9 cellular contexts compared by ENCODE assay signal in the genomic region with DNA sequence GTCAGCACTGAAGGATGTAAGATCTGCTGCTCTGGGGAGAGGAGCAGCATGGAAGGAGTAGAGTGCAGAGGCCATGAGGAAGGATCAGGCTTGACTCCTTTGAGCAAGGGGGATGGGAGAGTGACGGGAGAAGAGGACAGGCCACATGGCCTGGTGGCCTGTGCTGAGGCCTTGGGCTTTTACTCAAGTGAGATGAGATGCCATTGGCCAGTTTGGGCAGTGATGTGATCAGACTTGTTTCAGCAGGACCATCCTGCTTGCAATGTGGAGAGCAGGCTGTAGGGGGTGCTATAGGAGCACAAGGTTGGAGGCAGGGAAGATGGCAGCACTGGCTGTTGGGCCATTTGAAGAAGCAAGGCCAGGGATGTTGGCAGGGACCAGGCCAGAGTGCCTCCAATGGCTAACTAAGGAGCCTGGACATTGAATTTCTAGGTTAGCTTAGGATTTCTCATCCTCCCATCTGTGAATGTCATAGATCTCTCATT. TPM values are rescaled to one million over a fixed set of nuclear protein-coding genes. Genes with fewer than 3 reads are reported as not detected.
DNase-seq lines count a peak whose midpoint lies in the region; ATAC-seq, FAIRE-seq and TF ChIP-seq lines count a peak whose summit lies in the region.
"Had no signal": no experiment of that assay in that cellular context is flagged by ENCODE, and none has a peak within 500 bp of the region (broad histone marks: within the 10 kb centered on the region; RNA-seq: fewer than 3 reads in every experiment).

No MANE protein-coding gene starts in this region.

- H3K79me2 ChIP-seq in HepG2 (ENCODE audit: insufficient read depth, low read length) = no peaks in the 10 kb centered on the region

- no peak overlapping the region for H3K18ac ChIP-seq in mesenchymal stem cell (ENCODE audit: low read depth in 1 of 2, low read length in 2 of 2)

- TF ChIP-seq EP300 in HepG2 (IDR thresholded peaks at IDR 0.05; ENCODE audit: low read depth in 2 of 2, low read length in 2 of 2) (no peak), HepG2 (CRISPR knock-in tag; IDR thresholded peaks at IDR 0.05; ENCODE audit: borderline replicate concordance) (no peak)

- no peak overlapping the region for H3K27ac Mint-ChIP-seq in activated naive CD8-positive, alpha-beta T cell treated with anti-CD3 and anti-CD28 coated beads, Interleukin-2, amount 50 U/mL, for 24 hours
- H3K27ac Mint-ChIP-seq: dendritic cell treated with granulocyte-macrophage colony-stimulating factor and Interleukin-4, amounts not matched to agents 40 ng/mL and 50 ng/mL, for 4 days had no signal

- DNase-seq in HepG2 (ENCODE audit: low spot score) (peak; percentile 28), right lobe of liver (no peak), RKO (ENCODE audit: low spot score) (peak; percentile 15), mesenchymal stem cell (peak; percentile 9), tibial artery (no peak)
- peak; percentile 70 for DNase-seq in activated naive CD8-positive, alpha-beta T cell treated with anti-CD3 and anti-CD28 coated beads, Interleukin-2, amount 50 U/mL, for 24 hours

- no peak overlapping the region for H3K4ac ChIP-seq in mesenchymal stem cell (ENCODE audit: low read depth in 1 of 2, low read length in 2 of 2)

- H3K4me3 ChIP-seq in HepG2 (replicated peaks in 1 of 3; ENCODE audit: insufficient read depth in 1 of 3, low read depth in 2 of 3, low read length in 3 of 3) (no peak overlapping the region), right lobe of liver (no peak overlapping the region), mesenchymal stem cell (ENCODE audit: insufficient read depth in 1 of 2, low read depth in 1 of 2, low read length in 2 of 2) (no peak overlapping the region), tibial artery (no peak overlapping the region)

- no TSS peak for BruUV-seq in HepG2 (replicated peaks; lab: Mats Ljungman, UMichigan)

- no peak overlapping the region for H4K91ac ChIP-seq in mesenchymal stem cell (ENCODE audit: low read length)

- H3K23ac ChIP-seq in mesenchymal stem cell (ENCODE audit: low read length in 2 of 2) = no peak overlapping the region

- TF ChIP-seq POLR2A in HepG2 (IDR thresholded peaks at IDR 0.05; ENCODE audit: insufficient read depth in 1 of 2, low read depth in 2 of 2, low read length in 2 of 2) (no peak), right lobe of liver (IDR thresholded peaks at IDR 0.05) (no peak)

- ATAC-seq in HepG2 (peak; percentile 50; the same call in 2 of the 3 replicates), right lobe of liver (no peak), HG03439 (IDR thresholded peaks at IDR 0.05; ENCODE audit: unreplicated experiment) (no peak), HG02981 (IDR thresholded peaks at IDR 0.05; ENCODE audit: unreplicated experiment) (no peak)
- no peak for ATAC-seq in activated naive CD8-positive, alpha-beta T cell treated with anti-CD3 and anti-CD28 coated beads, Interleukin-2, amount 50 U/mL, for 24 hours

- H3K4me1 ChIP-seq in HepG2 (ENCODE audit: insufficient read depth, low read length) (no peaks in the 10 kb centered on the region), right lobe of liver (no peaks in the 10 kb centered on the region), mesenchymal stem cell (ENCODE audit: control insufficient read depth, insufficient read depth, low read depth, low read length) (no peaks in the 10 kb centered on the region), tibial artery (no peaks in the 10 kb centered on the region)

- TF ChIP-seq RAD21 in HepG2 (CRISPR knock-in tag; IDR thresholded peaks at IDR 0.05) = 0 out of 2 replicates have a peak, but pooled peaks have one; percentile 21

- no peak overlapping the region for H2AK5ac ChIP-seq in mesenchymal stem cell (ENCODE audit: low read length, severe bottlenecking)

- H4K8ac ChIP-seq in mesenchymal stem cell (ENCODE audit: low read length) = peak overlapping the region; percentile 38

- H3K27me3 Mint-ChIP-seq in activated naive CD8-positive, alpha-beta T cell treated with anti-CD3 and anti-CD28 coated beads, Interleukin-2, amount 50 U/mL, for 24 hours = no peaks in the 10 kb centered on the region
- H3K27me3 Mint-ChIP-seq: dendritic cell treated with granulocyte-macrophage colony-stimulating factor and Interleukin-4, amounts not matched to agents 40 ng/mL and 50 ng/mL, for 4 days had no signal

- intact Hi-C loops in HepG2 (cut with micrococcal nuclease; ENCODE audit: unreplicated experiment) (no loop called here), right lobe of liver (cut with DNase I) (no loop called here), tibial artery (cut with DNase I; ENCODE audit: low total_unique reads) (no loop called here)

- POLR2A ChIA-PET in HepG2 (lab: Yijun Ruan, JAX) = no interaction called here

- no peaks in the 10 kb centered on the region for H3K79me1 ChIP-seq in mesenchymal stem cell (replicated peaks; ENCODE audit: low read length, poor library complexity, severe bottlenecking)

- H4K20me1 ChIP-seq in HepG2 (ENCODE audit: insufficient read depth, low read length) = no peaks in the 10 kb centered on the region

- CTCF ChIA-PET in HepG2 (lab: Yijun Ruan, JAX; ENCODE audit: low intra/inter-chr PET ratio, low total read pairs) = no interaction called here

- peaks cover 2 to 15% of the 10 kb centered on the region in 2 experiments; a peak in 3 of 5 replicates for H3K36me3 ChIP-seq in HepG2 (replicated peaks in 1 of 2; ENCODE audit: control insufficient read depth in 1 of 2, insufficient read depth in 2 of 2, low read length in 2 of 2)
- peaks cover 0 to 8% (median 4%) of the 10 kb centered on the region in 4 donors for H3K36me3 ChIP-seq in right lobe of liver
- peaks cover 12 to 36% of the 10 kb centered on the region in 2 experiments for H3K36me3 ChIP-seq in mesenchymal stem cell (ENCODE audit: control insufficient read depth in 1 of 2, insufficient read depth in 2 of 2, low read depth in 1 of 2, low read length in 2 of 2)
- peaks cover 6 to 17% (median 15%) of the 10 kb centered on the region in 3 donors for H3K36me3 ChIP-seq in tibial artery

- no peak overlapping the region for H3K27ac ChIP-seq in HepG2 (ENCODE audit: extremely low read length, insufficient read depth, low read length)
- H3K27ac ChIP-seq in right lobe of liver = no peak overlapping the region
- H3K27ac ChIP-seq in mesenchymal stem cell (ENCODE audit: low read length, poor library complexity, severe bottlenecking) = no peak overlapping the region
- H3K27ac ChIP-seq in tibial artery = no peak overlapping the region

- in situ Hi-C loops in HepG2 (cut with HindIII; ENCODE audit: extremely low pct_ligation_motif_present, low pct_unique_long_range_greater_than_20kb) = loop anchor here (10.0 kb wide), 1 partner anchor 169 kb away; no protein-coding TSS in a partner anchor

- TF ChIP-seq CTCF in HepG2 (CRISPR knock-in tag; IDR thresholded peaks at IDR 0.05) = peak; percentile 61
- TF ChIP-seq CTCF in right lobe of liver (IDR thresholded peaks at IDR 0.05) = peak in 1 of 4 donors; percentile 27
- TF ChIP-seq CTCF in tibial artery (IDR thresholded peaks at IDR 0.05) = no peak

- H2BK15ac ChIP-seq in mesenchymal stem cell (ENCODE audit: low read depth, poor library complexity, severe bottlenecking) = no peak overlapping the region

- H3K36me3 Mint-ChIP-seq in activated naive CD8-positive, alpha-beta T cell treated with anti-CD3 and anti-CD28 coated beads, Interleukin-2, amount 50 U/mL, for 24 hours (ENCODE audit: low read depth) = peaks cover 3% of the 10 kb centered on the region

- H3K27me3 ChIP-seq in HepG2 (ENCODE audit: control insufficient read depth in 1 of 2, insufficient read depth in 2 of 2, low read length in 2 of 2) (no peaks in the 10 kb centered on the region), right lobe of liver (no peaks in the 10 kb centered on the region), mesenchymal stem cell (ENCODE audit: control insufficient read depth in 1 of 2, insufficient read depth in 1 of 2, low read length in 2 of 2) (no peaks in the 10 kb centered on the region), tibial artery (no peaks in the 10 kb centered on the region)

- H2BK5ac ChIP-seq in mesenchymal stem cell (ENCODE audit: low read depth, low read length, poor library complexity, severe bottlenecking) = no peak overlapping the region

- no peak for FAIRE-seq in HepG2 (lab: Jason Lieb, UNC)

- no peak overlapping the region for H3K14ac ChIP-seq in mesenchymal stem cell (ENCODE audit: low read length in 2 of 2)

- no peaks in the 10 kb centered on the region for H3K4me1 Mint-ChIP-seq in activated naive CD8-positive, alpha-beta T cell treated with anti-CD3 and anti-CD28 coated beads, Interleukin-2, amount 50 U/mL, for 24 hours

- H3K9me3 ChIP-seq in HepG2 (ENCODE audit: low read length) (no peaks in the 10 kb centered on the region), right lobe of liver (peaks cover 0 to 4% (median 0%) of the 10 kb centered on the region in 4 donors), mesenchymal stem cell (ENCODE audit: control insufficient read depth, low read length) (peaks cover 3% of the 10 kb centered on the region), tibial artery (no peaks in the 10 kb centered on the region)

- H2BK120ac ChIP-seq in mesenchymal stem cell (ENCODE audit: low read depth, low read length) = no peak overlapping the region

- no peak overlapping the region for H3K9ac ChIP-seq in HepG2 (ENCODE audit: insufficient read depth, low read depth, low read length)
- no peak overlapping the region for H3K9ac ChIP-seq in mesenchymal stem cell (ENCODE audit: low read length)

- no peak overlapping the region for H2AFZ ChIP-seq in HepG2 (ENCODE audit: low read length)
- no peak overlapping the region for H2AFZ ChIP-seq in mesenchymal stem cell (ENCODE audit: low read depth, low read length)

- no peak overlapping the region for H2BK12ac ChIP-seq in mesenchymal stem cell (ENCODE audit: low read length in 2 of 2)

- 91% methylated on average over 1 of the region's 1 CpG for WGBS in HepG2 (ENCODE audit: low lambda C conversion rate)
- WGBS in right lobe of liver (ENCODE audit: insufficient coverage, low coverage, low lambda C conversion rate, missing lambda C conversion rate) = 71% methylated on average over 1 of the region's 1 CpG
- 75% methylated on average over 1 of the region's 1 CpG for WGBS in mesenchymal stem cell

- H3K4me2 ChIP-seq in HepG2 (ENCODE audit: low read depth, low read length) (no peak overlapping the region), mesenchymal stem cell (ENCODE audit: low read length, poor library complexity, severe bottlenecking) (no peak overlapping the region)

- no peak overlapping the region for H3K4me3 Mint-ChIP-seq in activated naive CD8-positive, alpha-beta T cell treated with anti-CD3 and anti-CD28 coated beads, Interleukin-2, amount 50 U/mL, for 24 hours
- H3K4me3 Mint-ChIP-seq: dendritic cell treated with granulocyte-macrophage colony-stimulating factor and Interleukin-4, amounts not matched to agents 40 ng/mL and 50 ng/mL, for 4 days had no signal

- no peaks in the 10 kb centered on the region for H3K9me3 Mint-ChIP-seq in activated naive CD8-positive, alpha-beta T cell treated with anti-CD3 and anti-CD28 coated beads, Interleukin-2, amount 50 U/mL, for 24 hours
- H3K9me3 Mint-ChIP-seq: dendritic cell treated with granulocyte-macrophage colony-stimulating factor and Interleukin-4, amounts not matched to agents 40 ng/mL and 50 ng/mL, for 4 days had no signal

RNA-seq across cellular contexts. Expression of gene FGF23, which starts 23.6 kb away (rescaled TPM):
- total RNA-seq in HepG2 (2016; rRNA removed; fragmentation: Illumina TruSeq; extraction: Trizol) = not detected in 2 replicates
- not detected in 2 replicates for total RNA-seq in HepG2 (2016; cell fraction: cytosol; rRNA removed; fragmentation: Illumina TruSeq; extraction: Trizol; ENCODE audit: low read depth)
- total RNA-seq in HepG2 (2016; cell fraction: insoluble cytoplasmic fraction; rRNA removed; fragmentation: Illumina TruSeq; extraction: Trizol) = not detected in 2 replicates
- total RNA-seq in HepG2 (2016; cell fraction: membrane; rRNA removed; fragmentation: Illumina TruSeq; extraction: Trizol) = not detected in 2 replicates
- not detected in 2 replicates for total RNA-seq in HepG2 (2016; cell fraction: nucleus; rRNA removed; fragmentation: Illumina TruSeq; extraction: Trizol)
- polyA plus RNA-seq in HepG2 (2011; rRNA removed) = not detected in 2 replicates
- 0.01 TPM in 1 of 2 replicates, not detected in the other for polyA plus RNA-seq in HepG2 (2011; cell fraction: cytosol; rRNA removed)
- not detected in 2 replicates for polyA plus RNA-seq in HepG2 (2011; cell fraction: nucleus; rRNA removed)
- polyA plus RNA-seq in HepG2 (2012) = not detected in 2 replicates
- polyA plus RNA-seq in HepG2 (2016; cell fraction: cytosol; fragmentation: Illumina TruSeq; extraction: Trizol; ENCODE audit: low read depth) = not detected in 2 replicates
- not detected in 2 replicates for polyA plus RNA-seq in HepG2 (2016; cell fraction: insoluble cytoplasmic fraction; fragmentation: Illumina TruSeq; extraction: Trizol; ENCODE audit: low read depth)
- not detected in 2 replicates for polyA plus RNA-seq in HepG2 (2016; cell fraction: membrane; fragmentation: Illumina TruSeq; extraction: Trizol; ENCODE audit: low read depth)
- polyA plus RNA-seq in HepG2 (2016; cell fraction: nucleus; fragmentation: Illumina TruSeq; extraction: Trizol; ENCODE audit: insufficient read depth, low read depth) = not detected in 2 replicates
- polyA minus RNA-seq in HepG2 (2011; rRNA and poly(A)+ RNA removed; ENCODE audit: low replicate concordance) = not detected in 2 replicates
- polyA minus RNA-seq in HepG2 (2011; cell fraction: cytosol; rRNA and poly(A)+ RNA removed) = not detected in 2 replicates
- polyA minus RNA-seq in HepG2 (2011; cell fraction: nucleus; rRNA and poly(A)+ RNA removed) = not detected in 2 replicates
- 10 to 100 TPM in 1 of 6 experiments, 1 to 10 TPM in 2, under 1 TPM in 2, not detected in 1; 0.33 to 41.0 (median 1.2) TPM for total RNA-seq in right lobe of liver
- polyA plus RNA-seq in mesenchymal stem cell (2013, experiment 1 of 2) = not detected
- polyA plus RNA-seq in mesenchymal stem cell (2013, experiment 2 of 2) = not detected

RNA-seq across cellular contexts. Expression of gene TIGAR, which starts 34.9 kb away (rescaled TPM):
- 21.8 and 41.3 TPM in 2 replicates for total RNA-seq in HepG2 (2016; rRNA removed; fragmentation: Illumina TruSeq; extraction: Trizol)
- total RNA-seq in HepG2 (2016; cell fraction: cytosol; rRNA removed; fragmentation: Illumina TruSeq; extraction: Trizol; ENCODE audit: low read depth) = 3.2 and 3.9 TPM in 2 replicates
- total RNA-seq in HepG2 (2016; cell fraction: insoluble cytoplasmic fraction; rRNA removed; fragmentation: Illumina TruSeq; extraction: Trizol) = 19.7 and 41.8 TPM in 2 replicates
- total RNA-seq in HepG2 (2016; cell fraction: membrane; rRNA removed; fragmentation: Illumina TruSeq; extraction: Trizol) = 7.2 and 8.4 TPM in 2 replicates
- 8.8 and 9.1 TPM in 2 replicates for total RNA-seq in HepG2 (2016; cell fraction: nucleus; rRNA removed; fragmentation: Illumina TruSeq; extraction: Trizol)
- polyA plus RNA-seq in HepG2 (2011; rRNA removed) = 2.6 and 3.2 TPM in 2 replicates
- 1.2 and 2.6 TPM in 2 replicates for polyA plus RNA-seq in HepG2 (2011; cell fraction: cytosol; rRNA removed)
- 0.39 and 0.83 TPM in 2 replicates for polyA plus RNA-seq in HepG2 (2011; cell fraction: nucleus; rRNA removed)
- polyA plus RNA-seq in HepG2 (2012) = 3.9 and 5.6 TPM in 2 replicates
- 3.0 and 3.7 TPM in 2 replicates for polyA plus RNA-seq in HepG2 (2016; cell fraction: cytosol; fragmentation: Illumina TruSeq; extraction: Trizol; ENCODE audit: low read depth)
- polyA plus RNA-seq in HepG2 (2016; cell fraction: insoluble cytoplasmic fraction; fragmentation: Illumina TruSeq; extraction: Trizol; ENCODE audit: low read depth) = 43.8 and 46.1 TPM in 2 replicates
- polyA plus RNA-seq in HepG2 (2016; cell fraction: membrane; fragmentation: Illumina TruSeq; extraction: Trizol; ENCODE audit: low read depth) = 5.4 and 6.3 TPM in 2 replicates
- 14.8 and 16.6 TPM in 2 replicates for polyA plus RNA-seq in HepG2 (2016; cell fraction: nucleus; fragmentation: Illumina TruSeq; extraction: Trizol; ENCODE audit: insufficient read depth, low read depth)
- 0.30 and 1.3 TPM in 2 replicates for polyA minus RNA-seq in HepG2 (2011; rRNA and poly(A)+ RNA removed; ENCODE audit: low replicate concordance)
- polyA minus RNA-seq in HepG2 (2011; cell fraction: cytosol; rRNA and poly(A)+ RNA removed) = 2.0 and 2.2 TPM in 2 replicates
- polyA minus RNA-seq in HepG2 (2011; cell fraction: nucleus; rRNA and poly(A)+ RNA removed) = 1.9 and 2.7 TPM in 2 replicates
- 1 to 10 TPM; 4.0 to 9.1 (median 5.1) TPM for total RNA-seq in right lobe of liver
- polyA plus RNA-seq in mesenchymal stem cell (2013, experiment 1 of 2) = 24.2 TPM
- polyA plus RNA-seq in mesenchymal stem cell (2013, experiment 2 of 2) = 25.9 TPM

Comparison
In these comparisons a context has a peak if more than half of its experiments do, and no peak if none do; other contexts are left out.
1. DNase-seq: peak in HepG2 (single experiment), RKO (single experiment), activated naive CD8-positive, alpha-beta T cell treated with anti-CD3 and anti-CD28 coated beads, Interleukin-2, amount 50 U/mL, for 24 hours (single experiment) and mesenchymal stem cell (single experiment); none in right lobe of liver (0 of 3) and tibial artery (0 of 2).